8 cellular contexts compared by ENCODE assay signal in the genomic region with DNA sequence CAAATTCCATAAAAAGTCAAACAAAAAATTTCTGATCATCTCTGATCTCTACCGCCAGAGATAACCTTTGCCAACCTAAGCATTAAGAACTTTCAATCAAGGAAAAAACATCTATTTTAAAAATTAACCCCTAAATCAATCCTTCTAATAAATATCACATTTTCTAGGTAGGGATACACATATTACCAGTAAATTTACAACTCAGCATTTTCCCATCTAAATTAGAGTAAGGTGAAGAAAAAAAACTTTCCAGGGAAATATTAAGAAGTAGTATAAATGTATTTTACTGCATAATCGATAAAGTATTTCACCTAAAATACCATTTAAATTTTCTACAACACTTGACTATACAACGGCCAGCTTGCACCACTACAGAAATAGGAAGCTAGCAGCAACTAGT. TPM values are rescaled to one million over a fixed set of nuclear protein-coding genes. Genes with fewer than 3 reads are reported as not detected.
A peak's percentile ranks its signal among the peaks of the same experiment; 100 is the strongest.
DNase-seq lines count a peak whose midpoint lies in the region; ATAC-seq and TF ChIP-seq lines count a peak whose summit lies in the region.

No MANE protein-coding gene starts in this region.

- H3K4me1 Mint-ChIP-seq in CD4-positive, alpha-beta memory T cell = peaks cover 32 to 66% (median 41%) of the 10 kb centered on the region in 4 donors

- peak overlapping the region; percentile 73; the same call in 1 of the 2 replicates for H3K9ac ChIP-seq in MM.1S (ENCODE audit: low read length)

- peaks cover 14 to 20% of the 10 kb centered on the region in 2 donors for H3K36me3 Mint-ChIP-seq in CD4-positive, alpha-beta memory T cell

- H3F3A ChIP-seq in MM.1S (ENCODE audit: insufficient read depth, low read length) = peaks cover 20% of the 10 kb centered on the region

- H3K4me2 ChIP-seq in MM.1S (ENCODE audit: low read depth, low read length) = peak overlapping the region; percentile 88

- WGBS in ectodermal cell, 2 experiments = 70 to 76% methylated on average over 2 to 3 of the region's 3 CpGs

- H3K36me3 ChIP-seq in CD4-positive, alpha-beta memory T cell (ENCODE audit: insufficient read depth, low read length) = no peaks in the 10 kb centered on the region
- H3K36me3 ChIP-seq in MM.1S (replicated peaks; ENCODE audit: insufficient read depth, low read length) (no peaks in the 10 kb centered on the region), ectodermal cell (ENCODE audit: control insufficient read depth, insufficient read depth, low read length) (no peaks in the 10 kb centered on the region), neutrophil (no peaks in the 10 kb centered on the region)

- CTCF ChIA-PET in CD4-positive, alpha-beta memory T cell (lab: Charles Lee; ENCODE audit: partially characterized antibody) = interaction anchor here (1.2 to 2.8 kb wide), 5 partner anchors 12 to 505 kb away, joined by 3 to 10 read pairs (median 6); no protein-coding TSS in a partner anchor

- POLR2A ChIA-PET in CD4-positive, alpha-beta memory T cell (lab: Charles Lee; ENCODE audit: partially characterized antibody) = interaction anchor here (1.0 to 4.4 kb wide), 11 partner anchors 8 to 1138 kb away, joined by 3 to 68 read pairs (median 8); a partner anchor contains a TSS

- no peaks in the 10 kb centered on the region for H3K9me3 ChIP-seq in CD4-positive, alpha-beta memory T cell (ENCODE audit: control insufficient read depth in 1 of 2, low read length in 2 of 2)
- H3K9me3 ChIP-seq in MM.1S (replicated peaks; ENCODE audit: insufficient read depth, low read length) (no peaks in the 10 kb centered on the region), ectodermal cell (ENCODE audit: control insufficient read depth, low read length) (no peaks in the 10 kb centered on the region), neutrophil (no peaks in the 10 kb centered on the region)

- no peak for DNase-seq in CD4-positive, alpha-beta memory T cell
- DNase-seq in MM.1S (no peak), NCI-H2029 treated with DMSO at 0.1 percent for 48 hours (lab: John Stamatoyannopoulos, UW) (no peak), dermis blood vessel endothelial cell (no peak)
- no peak for DNase-seq in activated effector memory CD4-positive, alpha-beta T cell treated with anti-CD3 and anti-CD28 coated beads, Interleukin-2, amount 50 U/mL, for 16 hours

- H4K20me1 ChIP-seq in MM.1S (ENCODE audit: insufficient read depth, low read length) = no peaks in the 10 kb centered on the region

- no peak overlapping the region for H2AFZ ChIP-seq in MM.1S (ENCODE audit: low read length)

- intact Hi-C loops in CD4-positive, alpha-beta memory T cell (cut with micrococcal nuclease) = loop anchor here (5.0 kb wide), 3 partner anchors 376 to 1011 kb away; a partner anchor contains a TSS

- no peaks in the 10 kb centered on the region for H3K9me2 ChIP-seq in MM.1S (replicated peaks; ENCODE audit: insufficient read depth, low read length)

- H3K79me2 ChIP-seq in MM.1S (ENCODE audit: low read length) = peaks cover 59% of the 10 kb centered on the region

- peak overlapping the region; percentile 95 to 98 (median 96) for H3K4me3 Mint-ChIP-seq in CD4-positive, alpha-beta memory T cell

- ATAC-seq in HG03520 (IDR thresholded peaks at IDR 0.05; ENCODE audit: unreplicated experiment) = no peak

- peaks cover 54% of the 10 kb centered on the region for H3K4me1 ChIP-seq in CD4-positive, alpha-beta memory T cell (ENCODE audit: insufficient read depth, low read length)
- H3K4me1 ChIP-seq in MM.1S (ENCODE audit: low read length) = peaks cover 16% of the 10 kb centered on the region
- H3K4me1 ChIP-seq in ectodermal cell (ENCODE audit: control insufficient read depth, insufficient read depth, low read length) = peaks cover 8% of the 10 kb centered on the region
- H3K4me1 ChIP-seq in neutrophil (ENCODE audit: control insufficient read depth in 1 of 2, insufficient read depth in 1 of 2, low read depth in 1 of 2, low read length in 1 of 2) = peaks cover 23 to 32% of the 10 kb centered on the region in 2 experiments

- no peaks in the 10 kb centered on the region for H3K27me3 ChIP-seq in CD4-positive, alpha-beta memory T cell (ENCODE audit: insufficient read depth, low read length)
- 0 out of 2 replicates have a peak, but pooled peaks cover 3% of the 10 kb centered on the region for H3K27me3 ChIP-seq in MM.1S (replicated peaks; ENCODE audit: insufficient read depth, low read length)
- H3K27me3 ChIP-seq in ectodermal cell (ENCODE audit: control insufficient read depth, insufficient read depth, low read length, poor library complexity, severe bottlenecking) = no peaks in the 10 kb centered on the region
- no peaks in the 10 kb centered on the region for H3K27me3 ChIP-seq in neutrophil

- H3K4me3 ChIP-seq in CD4-positive, alpha-beta memory T cell (ENCODE audit: low read length in 2 of 2) = peak overlapping the region; percentile 73 to 90
- H3K4me3 ChIP-seq in MM.1S (ENCODE audit: low read length) (peak overlapping the region; percentile 90), ectodermal cell (ENCODE audit: insufficient read depth, low read depth, low read length) (peak overlapping the region; percentile 97), neutrophil (ENCODE audit: low read depth in 1 of 2, low read length in 1 of 2) (peak overlapping the region; percentile 87 to 100)

- H3K27ac ChIP-seq in CD4-positive, alpha-beta memory T cell (ENCODE audit: low read depth, low read length) = peak overlapping the region; percentile 75
- H3K27ac ChIP-seq in MM.1S (ENCODE audit: low read length) (no peak overlapping the region), ectodermal cell (ENCODE audit: insufficient read depth, low read depth, low read length, poor library complexity, severe bottlenecking) (no peak overlapping the region), neutrophil (peak overlapping the region; percentile 95)

- peaks cover 0 to 11% (median 0%) of the 10 kb centered on the region in 8 donors for H3K9me3 Mint-ChIP-seq in CD4-positive, alpha-beta memory T cell

- TF ChIP-seq CTCF in MM.1S (IDR thresholded peaks at IDR 0.05; ENCODE audit: low read length) = no peak
- no peak for TF ChIP-seq CTCF in neutrophil (IDR thresholded peaks at IDR 0.05)

- H3K27ac Mint-ChIP-seq in CD4-positive, alpha-beta memory T cell = peak overlapping the region in 6 of 7 donors; percentile 23 to 100 (median 90)

- peaks cover 0 to 8% of the 10 kb centered on the region in 2 donors for H3K27me3 Mint-ChIP-seq in CD4-positive, alpha-beta memory T cell

RNA-seq across cellular contexts. Expression of a gene that starts 1.5 kb away (rescaled TPM):
- 10 to 100 TPM; 21.3 to 21.7 TPM for total RNA-seq in CD4-positive, alpha-beta memory T cell
- 10 to 100 TPM in 1 of 2 donors, 1 to 10 TPM in 1; 7.8 to 11.5 TPM for polyA plus RNA-seq in CD4-positive, alpha-beta memory T cell
- polyA plus RNA-seq in ectodermal cell (2013, experiment 1 of 4) = 26.3 TPM
- 27.2 TPM for polyA plus RNA-seq in ectodermal cell (2013, experiment 2 of 4)
- polyA plus RNA-seq in ectodermal cell (2013, experiment 3 of 4) = 18.3 TPM
- polyA plus RNA-seq in ectodermal cell (2013, experiment 4 of 4) = 21.9 TPM
- 50.3 and 66.0 TPM in 2 replicates for total RNA-seq in dermis blood vessel endothelial cell

RNA-seq across cellular contexts. Expression of a gene that starts 12.6 kb away (rescaled TPM):
- 10 to 100 TPM; 31.8 to 33.2 TPM for total RNA-seq in CD4-positive, alpha-beta memory T cell
- 10 to 100 TPM; 31.5 to 38.6 TPM for polyA plus RNA-seq in CD4-positive, alpha-beta memory T cell
- 0.19 TPM for polyA plus RNA-seq in ectodermal cell (2013, experiment 1 of 4)
- 0.62 TPM for polyA plus RNA-seq in ectodermal cell (2013, experiment 2 of 4)
- 0.48 TPM for polyA plus RNA-seq in ectodermal cell (2013, experiment 3 of 4)
- 0.36 TPM for polyA plus RNA-seq in ectodermal cell (2013, experiment 4 of 4)
- 2.9 and 4.0 TPM in 2 replicates for total RNA-seq in dermis blood vessel endothelial cell

Comparison
In these comparisons a context has a peak if more than half of its experiments do, and no peak if none do; other contexts are left out.
1. H3K27ac ChIP-seq: peak in CD4-positive, alpha-beta memory T cell (single experiment) and neutrophil (single experiment); none in MM.1S (single experiment) and ectodermal cell (single experiment).
2. Peak in every context shown above with its lines, with median percentiles within 50 percentile points of each other: H3K4me3 ChIP-seq.